8 cellular contexts compared by ENCODE assay signal in genomic region chr5:785181-785705, GRCh38. TPM values are rescaled to one million over a fixed set of nuclear protein-coding genes. Genes with fewer than 3 reads are reported as not detected.
DNase-seq lines count a peak whose midpoint lies in the region; ATAC-seq, FAIRE-seq and TF ChIP-seq lines count a peak whose summit lies in the region.
"Not testable (repeated sequence)": the region's sequence is repeated elsewhere in the genome, so short reads cannot be mapped to it uniquely, and the experiment has no call there.

No MANE protein-coding gene starts in this region.

- POLR2A ChIA-PET in activated CD4-positive, alpha-beta memory T cell treated with anti-CD3 and anti-CD28 coated beads, Interleukin-2, amount 10 ng/mL, durations not matched to agents 7 days and 5 days (lab: Charles Lee), result not testable (repeated sequence)

- not testable (repeated sequence) for H3K36me3 ChIP-seq in ectodermal cell (ENCODE audit: control insufficient read depth, insufficient read depth, low read length); kidney (ENCODE audit: control insufficient read depth in 1 of 2, insufficient read depth in 2 of 2, low read length in 2 of 2); rectal smooth muscle tissue (ENCODE audit: control insufficient read depth, insufficient read depth, low read length); aorta (ENCODE audit: control insufficient read depth in 1 of 2, insufficient read depth in 2 of 2, low read length in 1 of 2)

- H3K27me3 ChIP-seq in ectodermal cell (ENCODE audit: control insufficient read depth, insufficient read depth, low read length, poor library complexity, severe bottlenecking), result peaks cover 30% of the 10 kb centered on the region
- H3K27me3 ChIP-seq in rectal smooth muscle tissue (ENCODE audit: control insufficient read depth, insufficient read depth, low read length); aorta (ENCODE audit: control insufficient read depth in 1 of 2, insufficient read depth in 2 of 2, low read length in 1 of 2): not testable (repeated sequence)

- CTCF ChIA-PET in activated CD4-positive, alpha-beta memory T cell treated with anti-CD3 and anti-CD28 coated beads, Interleukin-2, amount 10 ng/mL, durations not matched to agents 7 days and 5 days (lab: Charles Lee), result not testable (repeated sequence)

- not testable (repeated sequence) for H3K9ac ChIP-seq in kidney (ENCODE audit: low read length in 2 of 2); rectal smooth muscle tissue (ENCODE audit: low read length)

- H3K27me3 Mint-ChIP-seq in activated CD4-positive, alpha-beta memory T cell treated with anti-CD3 and anti-CD28 coated beads, Interleukin-2, amount 10 ng/mL, durations not matched to agents 7 days and 5 days, result peaks cover 12% of the 10 kb centered on the region

- intact Hi-C loops in kidney (cut with DNase I); aorta (cut with DNase I): not testable (repeated sequence)

- not testable (repeated sequence) for H3K27ac ChIP-seq in ectodermal cell (ENCODE audit: insufficient read depth, low read depth, low read length, poor library complexity, severe bottlenecking); kidney (ENCODE audit: low read depth in 2 of 2, low read length in 2 of 2); rectal smooth muscle tissue (ENCODE audit: low read depth, low read length); aorta (ENCODE audit: low read depth in 1 of 2, low read length in 2 of 2)

- peak overlapping the region; percentile 63 for H3K4me3 Mint-ChIP-seq in activated CD4-positive, alpha-beta memory T cell treated with anti-CD3 and anti-CD28 coated beads, Interleukin-2, amount 10 ng/mL, durations not matched to agents 7 days and 5 days

- not testable (repeated sequence) for H3K9me3 ChIP-seq in ectodermal cell (ENCODE audit: control insufficient read depth, low read length); kidney (ENCODE audit: control insufficient read depth in 1 of 2, low read length in 2 of 2); aorta (ENCODE audit: control insufficient read depth, low read length)

- H3K27ac Mint-ChIP-seq in activated CD4-positive, alpha-beta memory T cell treated with anti-CD3 and anti-CD28 coated beads, Interleukin-2, amount 10 ng/mL, durations not matched to agents 7 days and 5 days, result not testable (repeated sequence)

- 7 to 8% methylated on average over 33 to 43 of the region's 43 CpGs for WGBS in ectodermal cell, 2 experiments
- 5 to 7% methylated on average over 15 to 16 of the region's 43 CpGs for WGBS in aorta, 2 donors

- not testable (repeated sequence) for H3K36me3 Mint-ChIP-seq in activated CD4-positive, alpha-beta memory T cell treated with anti-CD3 and anti-CD28 coated beads, Interleukin-2, amount 10 ng/mL, durations not matched to agents 7 days and 5 days (ENCODE audit: low read depth)

- not testable (repeated sequence) for TF ChIP-seq CTCF in kidney (IDR thresholded peaks at IDR 0.05; ENCODE audit: borderline replicate concordance, extremely low read depth, insufficient read depth)

- not testable (repeated sequence) for FAIRE-seq in kidney (lab: Jason Lieb, UNC)

- H3K4me3 ChIP-seq in ectodermal cell (ENCODE audit: insufficient read depth, low read depth, low read length), result peak overlapping the region; percentile 55
- not testable (repeated sequence) for H3K4me3 ChIP-seq in kidney (ENCODE audit: low read length in 2 of 2)
- peak overlapping the region; percentile 59 for H3K4me3 ChIP-seq in rectal smooth muscle tissue (ENCODE audit: low read length)
- H3K4me3 ChIP-seq in aorta (ENCODE audit: low read length in 2 of 2), result peak overlapping the region in 1 of 2 donors; percentile 37

- H3K4me1 ChIP-seq in ectodermal cell (ENCODE audit: control insufficient read depth, insufficient read depth, low read length); kidney (ENCODE audit: control insufficient read depth in 1 of 2, insufficient read depth in 1 of 2, low read depth in 1 of 2, low read length in 2 of 2); rectal smooth muscle tissue (ENCODE audit: control insufficient read depth, insufficient read depth, low read length); aorta (ENCODE audit: control insufficient read depth in 1 of 2, insufficient read depth in 2 of 2, low read length in 2 of 2): not testable (repeated sequence)

- H3K4me1 Mint-ChIP-seq in activated CD4-positive, alpha-beta memory T cell treated with anti-CD3 and anti-CD28 coated beads, Interleukin-2, amount 10 ng/mL, durations not matched to agents 7 days and 5 days, result not testable (repeated sequence)

- peak; percentile 13 for DNase-seq in NCI-H1105 treated with DMSO at 0.1 percent for 48 hours (lab: John Stamatoyannopoulos, UW)
- not testable (repeated sequence) for DNase-seq in activated CD4-positive, alpha-beta memory T cell treated with anti-CD3 and anti-CD28 coated beads, Interleukin-2, amount 10 ng/mL, durations not matched to agents 7 days and 5 days
- peak; percentile 85 for DNase-seq in kidney
- DNase-seq in aorta, result peak; percentile 56 to 79

- H3K9me3 Mint-ChIP-seq in activated CD4-positive, alpha-beta memory T cell treated with anti-CD3 and anti-CD28 coated beads, Interleukin-2, amount 10 ng/mL, durations not matched to agents 7 days and 5 days, result not testable (repeated sequence)

- peak; percentile 17 for ATAC-seq in GM18517 (IDR thresholded peaks at IDR 0.05; ENCODE audit: unreplicated experiment)
- ATAC-seq in HG02840 (IDR thresholded peaks at IDR 0.05; ENCODE audit: low FRiP score, unreplicated experiment), result peak; percentile 25
- ATAC-seq in aorta (ENCODE audit: low FRiP score), result not testable (repeated sequence)

RNA-seq across cellular contexts. Expression of gene ZDHHC11B, which starts 0.7 kb away (rescaled TPM):
- not detected for total RNA-seq in activated CD4-positive, alpha-beta memory T cell treated with anti-CD3 and anti-CD28 coated beads, Interleukin-2, amount 10 ng/mL, durations not matched to agents 7 days and 5 days
- 0.54 TPM for polyA plus RNA-seq in ectodermal cell (2013, experiment 1 of 4)
- polyA plus RNA-seq in ectodermal cell (2013, experiment 2 of 4), result 1.3 TPM
- polyA plus RNA-seq in ectodermal cell (2013, experiment 3 of 4), result 0.64 TPM
- polyA plus RNA-seq in ectodermal cell (2013, experiment 4 of 4), result 1.1 TPM
- total RNA-seq in kidney, result 5.4 TPM
- 4.4 TPM for polyA plus RNA-seq in kidney (ENCODE audit: insufficient read depth, low read depth, low replicate concordance)
- total RNA-seq in aorta, result 10 to 100 TPM in 1 of 2 donors, 1 to 10 TPM in 1; 5.9 to 17.7 TPM
- polyA plus RNA-seq in aorta, result 1 to 10 TPM; 2.0 to 4.5 TPM
